1 cellular context compared by ENCODE assay signal in the genomic region with DNA sequence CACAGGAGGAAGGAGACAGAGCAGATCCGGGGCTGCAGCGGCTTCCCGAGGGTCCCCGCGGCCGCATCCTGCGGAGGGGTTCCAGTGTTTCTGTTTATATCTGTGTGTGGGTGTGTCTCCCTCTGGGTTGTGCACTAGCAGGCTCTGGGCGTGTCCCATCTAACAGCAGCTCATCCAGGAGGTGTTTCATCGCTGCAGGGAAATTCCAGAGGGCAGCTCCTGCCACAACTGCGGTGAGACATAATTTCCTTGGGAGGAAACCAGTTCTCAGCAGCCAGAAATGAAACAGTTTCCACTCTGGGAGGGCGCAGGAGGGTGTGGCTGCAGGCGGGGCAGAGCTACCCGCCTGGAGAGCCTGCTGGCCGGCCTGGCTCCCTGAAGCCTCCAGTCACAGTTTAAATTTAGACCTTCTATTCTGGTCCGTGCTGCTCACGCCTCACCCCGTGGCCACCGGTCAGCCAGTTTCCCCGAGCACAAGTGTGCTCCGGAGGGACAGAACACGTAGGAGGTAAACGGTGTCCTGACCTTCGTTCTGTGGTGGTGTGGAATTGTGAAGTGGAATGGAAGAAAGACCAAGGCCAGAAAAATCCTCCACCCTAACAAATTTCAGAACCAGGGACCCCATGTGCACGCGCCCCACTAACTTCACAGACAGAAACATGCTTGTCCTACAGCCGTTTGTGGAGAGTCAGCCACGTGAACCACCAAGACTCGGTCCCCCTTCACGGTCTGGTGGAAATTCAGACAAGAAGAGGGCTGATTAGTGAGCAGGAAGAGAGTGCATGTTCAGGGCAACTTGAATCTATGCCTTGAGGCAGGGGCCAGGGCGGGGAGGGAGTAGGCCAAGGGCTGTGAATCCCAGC.
A peak's percentile ranks its signal among the peaks of the same experiment; 100 is the strongest.
TF ChIP-seq lines count a peak whose summit lies in the region.

No MANE protein-coding gene starts in this region.

TF ChIP-seq in HCT116, 20 proteins besides CTCF, POLR2A, EP300 and RAD21 (continued from another document):
- no peak for TF ChIP-seq SP1 (IDR thresholded peaks at IDR 0.05; ENCODE audit: low read depth)
- TF ChIP-seq EZH2phosphoT487 (IDR thresholded peaks at IDR 0.05; ENCODE audit: borderline replicate concordance) = no peak
- TF ChIP-seq FOSL1 (IDR thresholded peaks at IDR 0.05; ENCODE audit: low read depth) = no peak
- TF ChIP-seq TCF7L2 (IDR thresholded peaks at IDR 0.05; ENCODE audit: borderline replicate concordance, extremely low read depth, insufficient read depth, insufficient read length) = peak; percentile 55
- TF ChIP-seq, protein P1, sequence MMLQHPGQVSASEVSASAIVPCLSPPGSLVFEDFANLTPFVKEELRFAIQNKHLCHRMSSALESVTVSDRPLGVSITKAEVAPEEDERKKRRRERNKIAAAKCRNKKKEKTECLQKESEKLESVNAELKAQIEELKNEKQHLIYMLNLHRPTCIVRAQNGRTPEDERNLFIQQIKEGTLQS (IDR thresholded peaks at IDR 0.05) = no peak
- no peak for TF ChIP-seq JUND (IDR thresholded peaks at IDR 0.05)
- TF ChIP-seq, protein P2, sequence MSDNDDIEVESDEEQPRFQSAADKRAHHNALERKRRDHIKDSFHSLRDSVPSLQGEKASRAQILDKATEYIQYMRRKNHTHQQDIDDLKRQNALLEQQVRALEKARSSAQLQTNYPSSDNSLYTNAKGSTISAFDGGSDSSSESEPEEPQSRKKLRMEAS (IDR thresholded peaks at IDR 0.05) = no peak
- TF ChIP-seq ZFX (IDR thresholded peaks at IDR 0.05) = peak; percentile 39; the same call in 1 of the 2 replicates
- no peak for TF ChIP-seq SIN3A (IDR thresholded peaks at IDR 0.05; ENCODE audit: low read depth)
- TF ChIP-seq YY1 (IDR thresholded peaks at IDR 0.05; ENCODE audit: extremely low read depth, insufficient replicate concordance, low read depth, low read length) = peak; percentile 79
- TF ChIP-seq ELF1 (IDR thresholded peaks at IDR 0.05; ENCODE audit: borderline replicate concordance, low read depth) = no peak
- TF ChIP-seq CEBPB (IDR thresholded peaks at IDR 0.05; ENCODE audit: low read depth) = no peak
- no peak for TF ChIP-seq EGR1 (IDR thresholded peaks at IDR 0.05; ENCODE audit: low read depth)
- TF ChIP-seq, protein P3, sequence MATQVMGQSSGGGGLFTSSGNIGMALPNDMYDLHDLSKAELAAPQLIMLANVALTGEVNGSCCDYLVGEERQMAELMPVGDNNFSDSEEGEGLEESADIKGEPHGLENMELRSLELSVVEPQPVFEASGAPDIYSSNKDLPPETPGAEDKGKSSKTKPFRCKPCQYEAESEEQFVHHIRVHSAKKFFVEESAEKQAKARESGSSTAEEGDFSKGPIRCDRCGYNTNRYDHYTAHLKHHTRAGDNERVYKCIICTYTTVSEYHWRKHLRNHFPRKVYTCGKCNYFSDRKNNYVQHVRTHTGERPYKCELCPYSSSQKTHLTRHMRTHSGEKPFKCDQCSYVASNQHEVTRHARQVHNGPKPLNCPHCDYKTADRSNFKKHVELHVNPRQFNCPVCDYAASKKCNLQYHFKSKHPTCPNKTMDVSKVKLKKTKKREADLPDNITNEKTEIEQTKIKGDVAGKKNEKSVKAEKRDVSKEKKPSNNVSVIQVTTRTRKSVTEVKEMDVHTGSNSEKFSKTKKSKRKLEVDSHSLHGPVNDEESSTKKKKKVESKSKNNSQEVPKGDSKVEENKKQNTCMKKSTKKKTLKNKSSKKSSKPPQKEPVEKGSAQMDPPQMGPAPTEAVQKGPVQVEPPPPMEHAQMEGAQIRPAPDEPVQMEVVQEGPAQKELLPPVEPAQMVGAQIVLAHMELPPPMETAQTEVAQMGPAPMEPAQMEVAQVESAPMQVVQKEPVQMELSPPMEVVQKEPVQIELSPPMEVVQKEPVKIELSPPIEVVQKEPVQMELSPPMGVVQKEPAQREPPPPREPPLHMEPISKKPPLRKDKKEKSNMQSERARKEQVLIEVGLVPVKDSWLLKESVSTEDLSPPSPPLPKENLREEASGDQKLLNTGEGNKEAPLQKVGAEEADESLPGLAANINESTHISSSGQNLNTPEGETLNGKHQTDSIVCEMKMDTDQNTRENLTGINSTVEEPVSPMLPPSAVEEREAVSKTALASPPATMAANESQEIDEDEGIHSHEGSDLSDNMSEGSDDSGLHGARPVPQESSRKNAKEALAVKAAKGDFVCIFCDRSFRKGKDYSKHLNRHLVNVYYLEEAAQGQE (IDR thresholded peaks at IDR 0.05; ENCODE audit: low read depth) = no peak
- TF ChIP-seq ZNF274 (IDR thresholded peaks at IDR 0.05; ENCODE audit: low read depth, low read length) = no peak
- TF ChIP-seq CBX3 (IDR thresholded peaks at IDR 0.05; ENCODE audit: low read depth) = no peak
- no peak for TF ChIP-seq SRF (IDR thresholded peaks at IDR 0.05; ENCODE audit: low read depth)
- no peak for TF ChIP-seq EZH2 (IDR thresholded peaks at IDR 0.05)
- TF ChIP-seq, protein P4, sequence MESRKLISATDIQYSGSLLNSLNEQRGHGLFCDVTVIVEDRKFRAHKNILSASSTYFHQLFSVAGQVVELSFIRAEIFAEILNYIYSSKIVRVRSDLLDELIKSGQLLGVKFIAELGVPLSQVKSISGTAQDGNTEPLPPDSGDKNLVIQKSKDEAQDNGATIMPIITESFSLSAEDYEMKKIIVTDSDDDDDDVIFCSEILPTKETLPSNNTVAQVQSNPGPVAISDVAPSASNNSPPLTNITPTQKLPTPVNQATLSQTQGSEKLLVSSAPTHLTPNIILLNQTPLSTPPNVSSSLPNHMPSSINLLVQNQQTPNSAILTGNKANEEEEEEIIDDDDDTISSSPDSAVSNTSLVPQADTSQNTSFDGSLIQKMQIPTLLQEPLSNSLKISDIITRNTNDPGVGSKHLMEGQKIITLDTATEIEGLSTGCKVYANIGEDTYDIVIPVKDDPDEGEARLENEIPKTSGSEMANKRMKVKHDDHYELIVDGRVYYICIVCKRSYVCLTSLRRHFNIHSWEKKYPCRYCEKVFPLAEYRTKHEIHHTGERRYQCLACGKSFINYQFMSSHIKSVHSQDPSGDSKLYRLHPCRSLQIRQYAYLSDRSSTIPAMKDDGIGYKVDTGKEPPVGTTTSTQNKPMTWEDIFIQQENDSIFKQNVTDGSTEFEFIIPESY (IDR thresholded peaks at IDR 0.05; ENCODE audit: extremely low read depth, insufficient replicate concordance, low read length) = peak; percentile 70
